Comparison of ENCODE assay signal across 12 cellular contexts in the genomic region with DNA sequence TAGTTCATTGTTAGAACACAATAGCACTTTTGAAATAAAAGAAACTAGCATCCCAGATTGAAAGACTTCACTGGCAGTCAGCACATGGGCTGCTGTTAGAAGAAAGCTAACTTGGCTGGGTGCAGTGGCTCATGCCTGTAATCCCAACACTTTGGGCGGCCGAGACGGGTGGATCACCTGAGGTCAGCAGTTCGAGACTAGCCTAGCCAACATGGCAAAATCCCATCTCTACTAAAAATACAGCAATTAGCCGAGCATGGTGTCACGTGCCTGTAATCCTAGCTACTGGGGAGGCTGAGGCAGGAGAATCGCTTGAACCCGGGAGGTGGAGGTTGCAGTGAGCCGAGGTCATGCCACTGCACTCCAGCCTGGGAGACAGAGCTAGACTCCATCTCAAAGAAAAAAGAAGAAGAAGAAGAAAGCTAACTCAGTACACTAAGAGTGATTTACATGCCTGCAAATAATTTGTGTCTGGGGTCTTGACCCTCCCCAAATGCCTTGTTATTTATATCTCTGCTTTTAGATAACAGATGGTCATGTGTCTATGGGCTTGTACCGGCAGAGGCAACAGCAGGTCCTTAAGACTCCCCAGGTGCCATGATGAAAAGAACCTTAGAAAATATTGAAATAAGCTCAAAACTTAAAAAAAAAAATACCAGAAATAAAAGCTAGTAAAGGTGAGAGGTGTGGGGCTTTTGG. TPM values are rescaled to one million over a fixed set of nuclear protein-coding genes. Genes with fewer than 3 reads are reported as not detected.
DNase-seq lines count a peak whose midpoint lies in the region; ATAC-seq and TF ChIP-seq lines count a peak whose summit lies in the region.
"Had no signal": no experiment of that assay in that cellular context is flagged by ENCODE, and none has a peak within 500 bp of the region (broad histone marks: within the 10 kb centered on the region; RNA-seq: fewer than 3 reads in every experiment).

No MANE protein-coding gene starts in this region.

- H3K36me3 Mint-ChIP-seq in GM23338 (ENCODE audit: low read depth) (peaks cover 79% of the 10 kb centered on the region), T-helper 17 cell (ENCODE audit: low read depth) (no peaks in the 10 kb centered on the region)
- no peaks in the 10 kb centered on the region for H3K36me3 Mint-ChIP-seq in activated CD4-positive, alpha-beta T cell treated with anti-CD3 and anti-CD28 coated beads, Interleukin-2, amount 10 ng/mL, durations not matched to agents 24 days and 14 days (ENCODE audit: low read depth)
- H3K36me3 Mint-ChIP-seq: stimulated activated naive B cell treated with anti-CD40 and anti-IgM and Interleukin-4, amounts not matched to agents 10 μg/mL and 1 μg/mL and 100 μg/mL, for 72 hours had no signal

- H3K4me1 Mint-ChIP-seq in GM23338 = peaks cover 59% of the 10 kb centered on the region
- H3K4me1 Mint-ChIP-seq in T-helper 17 cell = peaks cover 20% of the 10 kb centered on the region
- peaks cover 21% of the 10 kb centered on the region for H3K4me1 Mint-ChIP-seq in activated CD4-positive, alpha-beta T cell treated with anti-CD3 and anti-CD28 coated beads, Interleukin-2, amount 10 ng/mL, durations not matched to agents 24 days and 14 days

- H3K27ac Mint-ChIP-seq in GM23338 (peak overlapping the region; percentile 82; the same call in 1 of the 2 replicates), T-helper 17 cell (no peak overlapping the region)
- no peak overlapping the region for H3K27ac Mint-ChIP-seq in activated CD4-positive, alpha-beta T cell treated with anti-CD3 and anti-CD28 coated beads, Interleukin-2, amount 10 ng/mL, durations not matched to agents 24 days and 14 days
- H3K27ac Mint-ChIP-seq: stimulated activated naive B cell treated with anti-CD40 and anti-IgM and Interleukin-4, amounts not matched to agents 10 μg/mL and 1 μg/mL and 100 μg/mL, for 72 hours had no signal

- H3K9me2 ChIP-seq in GM23338 (ENCODE audit: insufficient read depth) = no peaks in the 10 kb centered on the region

- intact Hi-C loops in activated CD4-positive, alpha-beta T cell treated with anti-CD3 and anti-CD28 coated beads, Interleukin-2, amount 10 ng/mL, durations not matched to agents 24 days and 14 days (cut with micrococcal nuclease) = no loop called here

- H3K4me3 Mint-ChIP-seq in GM23338 = no peak overlapping the region; the same call in 2 of the 3 replicates
- H3K4me3 Mint-ChIP-seq in T-helper 17 cell = peak overlapping the region; percentile 41
- no peak overlapping the region for H3K4me3 Mint-ChIP-seq in activated CD4-positive, alpha-beta T cell treated with anti-CD3 and anti-CD28 coated beads, Interleukin-2, amount 10 ng/mL, durations not matched to agents 24 days and 14 days
- H3K4me3 Mint-ChIP-seq: stimulated activated naive B cell treated with anti-CD40 and anti-IgM and Interleukin-4, amounts not matched to agents 10 μg/mL and 1 μg/mL and 100 μg/mL, for 72 hours had no signal

- no peaks in the 10 kb centered on the region for H3K9me3 Mint-ChIP-seq in GM23338
- H3K9me3 Mint-ChIP-seq in activated CD4-positive, alpha-beta T cell treated with anti-CD3 and anti-CD28 coated beads, Interleukin-2, amount 10 ng/mL, durations not matched to agents 24 days and 14 days = no peaks in the 10 kb centered on the region
- H3K9me3 Mint-ChIP-seq: stimulated activated naive B cell treated with anti-CD40 and anti-IgM and Interleukin-4, amounts not matched to agents 10 μg/mL and 1 μg/mL and 100 μg/mL, for 72 hours had no signal

- H2AFZ ChIP-seq in GM23338 = no peak overlapping the region

- H3K27me3 ChIP-seq in GM23338 (ENCODE audit: insufficient read depth) (no peaks in the 10 kb centered on the region), iPS-20b (ENCODE audit: insufficient read depth, low read length) (no peaks in the 10 kb centered on the region), skeletal muscle satellite cell (ENCODE audit: control insufficient read depth, insufficient read depth, low read length) (no peaks in the 10 kb centered on the region)

- H3K4me3 ChIP-seq in GM23338 (no peak overlapping the region), iPS-20b (ENCODE audit: low read length) (no peak overlapping the region), skeletal muscle satellite cell (ENCODE audit: low read length) (no peak overlapping the region)

- H3K27me3 Mint-ChIP-seq in GM23338 (ENCODE audit: insufficient read depth, low read depth, poor library complexity) (peaks cover 29% of the 10 kb centered on the region), T-helper 17 cell (peaks cover 4% of the 10 kb centered on the region)
- H3K27me3 Mint-ChIP-seq in activated CD4-positive, alpha-beta T cell treated with anti-CD3 and anti-CD28 coated beads, Interleukin-2, amount 10 ng/mL, durations not matched to agents 24 days and 14 days = peaks cover 18% of the 10 kb centered on the region

- peaks cover 75% of the 10 kb centered on the region for H3K79me2 ChIP-seq in GM23338 (replicated peaks; ENCODE audit: insufficient read depth)

- H3K27ac ChIP-seq in GM23338 (ENCODE audit: low read depth) = peak overlapping the region; percentile 53; the same call in 1 of the 2 replicates
- peak overlapping the region; percentile 29 for H3K27ac ChIP-seq in iPS-20b (ENCODE audit: low read length)

- no peak overlapping the region; the same call in 1 of the 2 replicates for H3K4me2 ChIP-seq in GM23338
- peak overlapping the region; percentile 42 for H3K4me2 ChIP-seq in skeletal muscle satellite cell (ENCODE audit: low read length)

- H3K9me3 ChIP-seq in T-helper 17 cell (ENCODE audit: control insufficient read depth, low read length, poor library complexity, severe bottlenecking) = no peaks in the 10 kb centered on the region
- no peaks in the 10 kb centered on the region for H3K9me3 ChIP-seq in iPS-20b (ENCODE audit: insufficient read depth, low read depth, low read length)
- no peaks in the 10 kb centered on the region for H3K9me3 ChIP-seq in skeletal muscle satellite cell (replicated peaks; ENCODE audit: low read length)

- H3K9ac ChIP-seq in iPS-20b (ENCODE audit: low read depth, low read length) (no peak overlapping the region), skeletal muscle satellite cell (ENCODE audit: low read depth, low read length) (peak overlapping the region; percentile 40)

- peaks cover 30% of the 10 kb centered on the region for H3K4me1 ChIP-seq in GM23338 (ENCODE audit: insufficient read depth)
- peaks cover 31% of the 10 kb centered on the region for H3K4me1 ChIP-seq in iPS-20b (ENCODE audit: insufficient read depth, low read length)
- H3K4me1 ChIP-seq in skeletal muscle satellite cell (ENCODE audit: control insufficient read depth, insufficient read depth, low read length) = peaks cover 76% of the 10 kb centered on the region

- DNase-seq in GM23338 (ENCODE audit: low spot score) (no peak), T-helper 17 cell (no peak), HUDEP-2 (lab: John Stamatoyannopoulos, UW; ENCODE audit: unreplicated experiment in 76 of 76) (no peak)
- no peak for DNase-seq in activated CD4-positive, alpha-beta T cell treated with anti-CD3 and anti-CD28 coated beads, Interleukin-2, amount 10 ng/mL, durations not matched to agents 24 days and 14 days
- no peak for DNase-seq in activated T-cell treated with anti-CD3 and anti-CD28 coated beads, Interleukin-2, amount 50 U/mL, for 48 hours
- DNase-seq: activated CD8-positive, alpha-beta memory T cell treated with anti-CD3 and anti-CD28 coated beads for 24 hours; amniotic stem cell; KBM-7; stimulated activated naive B cell treated with anti-CD40 and anti-IgM and Interleukin-4, amounts not matched to agents 10 μg/mL and 1 μg/mL and 100 μg/mL, for 72 hours had no signal

- ATAC-seq in GM23338 = no peak
- no peak for ATAC-seq in T-helper 17 cell
- ATAC-seq in GM19351 (IDR thresholded peaks at IDR 0.05; ENCODE audit: unreplicated experiment) = no peak
- ATAC-seq: stimulated activated naive B cell treated with anti-CD40 and anti-IgM and Interleukin-4, amounts not matched to agents 10 μg/mL and 1 μg/mL and 100 μg/mL, for 72 hours had no signal

- peaks cover 28% of the 10 kb centered on the region; the same call in 1 of the 2 replicates for H4K20me1 ChIP-seq in GM23338 (replicated peaks; ENCODE audit: insufficient read depth)

- TF ChIP-seq CTCF in GM23338 (conservative IDR thresholded peaks at IDR 0.05; ENCODE audit: low read depth in 2 of 2) = no peak

- H3K36me3 ChIP-seq in GM23338 (ENCODE audit: insufficient read depth) (peaks cover 24% of the 10 kb centered on the region), iPS-20b (ENCODE audit: insufficient read depth, low read depth, low read length) (peaks cover 82% of the 10 kb centered on the region), skeletal muscle satellite cell (ENCODE audit: insufficient read depth, low read length) (peaks cover 60% of the 10 kb centered on the region)

- H3F3A ChIP-seq in GM23338 (replicated peaks; ENCODE audit: low read depth) = 0 out of 2 replicates have a peak, but pooled peaks cover 3% of the 10 kb centered on the region

TF ChIP-seq in GM23338, 12 proteins besides CTCF, POLR2A, EP300 and RAD21:
- TF ChIP-seq ZNF114 (CRISPR knock-in tag; IDR thresholded peaks at IDR 0.05) (no peak), EZH2 (IDR thresholded peaks at IDR 0.05; ENCODE audit: low read depth, unreplicated experiment) (no peak), POLR2AphosphoS5 (IDR thresholded peaks at IDR 0.05; ENCODE audit: low read depth) (peak; percentile 20; the same call in 1 of the 2 replicates)

RNA-seq across cellular contexts. Expression of a gene that starts 9.7 kb away (rescaled TPM):
- 412 and 449 TPM in 2 replicates for total RNA-seq in GM23338 (2014; rRNA removed; shearing (Covaris generic))
- 913 and 929 TPM in 2 replicates for polyA plus RNA-seq in GM23338 (2016; fragmentation: Nextera tagmentation; extraction: Ambion mirVana)
- total RNA-seq in T-helper 17 cell = 10 to 100 TPM; 10.4 to 32.4 TPM
- 169 and 227 TPM in 2 replicates for total RNA-seq in skeletal muscle satellite cell (2012; rRNA removed)
- total RNA-seq in activated CD4-positive, alpha-beta T cell treated with anti-CD3 and anti-CD28 coated beads, Interleukin-2, amount 10 ng/mL, durations not matched to agents 24 days and 14 days = 10.1 and 10.6 TPM in 2 replicates

Comparison
In these comparisons a context has a peak if more than half of its experiments do, and no peak if none do; other contexts are left out.
1. RNA of a gene that starts 9.7 kb away (total RNA-seq): 412 to 449 TPM in GM23338; 10.4 to 32.4 TPM in T-helper 17 cell and 10.1 to 10.6 TPM in activated CD4-positive, alpha-beta T cell treated with anti-CD3 and anti-CD28 coated beads, Interleukin-2, amount 10 ng/mL, durations not matched to agents 24 days and 14 days; every median in the first group is over 10 times any median in the second.